ENCODE assay signal across 1 cellular context in the genomic region with DNA sequence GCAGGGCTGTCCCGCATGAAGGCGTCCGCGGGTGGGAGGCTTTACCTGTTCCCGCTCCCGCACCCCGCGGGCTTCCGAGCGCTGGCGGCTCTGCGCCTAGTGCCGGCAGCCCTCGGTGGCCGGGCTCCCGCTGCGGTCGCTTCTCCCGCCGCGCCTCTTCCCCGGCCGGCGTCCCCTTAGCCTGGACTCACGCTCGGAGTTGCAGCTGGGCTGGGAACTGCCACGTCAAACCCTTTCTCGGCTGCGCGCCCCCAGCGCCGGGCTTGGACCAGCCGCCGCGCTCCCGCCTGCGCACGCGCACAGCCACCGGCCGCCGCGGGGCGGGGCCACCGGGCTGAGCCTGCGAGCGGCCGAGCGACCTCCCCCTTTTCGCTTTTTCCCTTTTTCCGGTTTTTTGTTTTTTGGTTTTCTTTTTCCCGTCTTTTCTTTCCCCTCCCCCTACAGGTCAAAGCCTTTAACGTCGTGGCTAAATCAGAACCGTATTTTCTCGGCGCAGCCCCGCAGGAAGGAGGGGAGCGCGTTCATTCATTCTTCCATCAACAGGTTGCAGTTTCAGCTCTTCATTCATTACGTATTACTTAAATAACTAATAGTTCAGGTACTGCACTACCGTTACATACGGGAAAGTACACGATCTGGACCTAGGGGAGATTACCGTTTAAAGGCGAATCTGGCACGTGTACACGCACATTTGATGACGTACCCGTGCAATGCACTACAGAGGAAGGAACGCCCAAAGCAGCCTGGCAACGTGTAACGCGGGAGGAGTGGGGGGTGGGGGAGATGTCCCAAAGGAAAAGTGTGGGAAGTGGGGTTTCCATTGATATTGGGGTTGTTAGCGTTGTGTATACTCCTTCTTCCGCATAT.
TF ChIP-seq lines count a peak whose summit lies in the region.

A gene with protein sequence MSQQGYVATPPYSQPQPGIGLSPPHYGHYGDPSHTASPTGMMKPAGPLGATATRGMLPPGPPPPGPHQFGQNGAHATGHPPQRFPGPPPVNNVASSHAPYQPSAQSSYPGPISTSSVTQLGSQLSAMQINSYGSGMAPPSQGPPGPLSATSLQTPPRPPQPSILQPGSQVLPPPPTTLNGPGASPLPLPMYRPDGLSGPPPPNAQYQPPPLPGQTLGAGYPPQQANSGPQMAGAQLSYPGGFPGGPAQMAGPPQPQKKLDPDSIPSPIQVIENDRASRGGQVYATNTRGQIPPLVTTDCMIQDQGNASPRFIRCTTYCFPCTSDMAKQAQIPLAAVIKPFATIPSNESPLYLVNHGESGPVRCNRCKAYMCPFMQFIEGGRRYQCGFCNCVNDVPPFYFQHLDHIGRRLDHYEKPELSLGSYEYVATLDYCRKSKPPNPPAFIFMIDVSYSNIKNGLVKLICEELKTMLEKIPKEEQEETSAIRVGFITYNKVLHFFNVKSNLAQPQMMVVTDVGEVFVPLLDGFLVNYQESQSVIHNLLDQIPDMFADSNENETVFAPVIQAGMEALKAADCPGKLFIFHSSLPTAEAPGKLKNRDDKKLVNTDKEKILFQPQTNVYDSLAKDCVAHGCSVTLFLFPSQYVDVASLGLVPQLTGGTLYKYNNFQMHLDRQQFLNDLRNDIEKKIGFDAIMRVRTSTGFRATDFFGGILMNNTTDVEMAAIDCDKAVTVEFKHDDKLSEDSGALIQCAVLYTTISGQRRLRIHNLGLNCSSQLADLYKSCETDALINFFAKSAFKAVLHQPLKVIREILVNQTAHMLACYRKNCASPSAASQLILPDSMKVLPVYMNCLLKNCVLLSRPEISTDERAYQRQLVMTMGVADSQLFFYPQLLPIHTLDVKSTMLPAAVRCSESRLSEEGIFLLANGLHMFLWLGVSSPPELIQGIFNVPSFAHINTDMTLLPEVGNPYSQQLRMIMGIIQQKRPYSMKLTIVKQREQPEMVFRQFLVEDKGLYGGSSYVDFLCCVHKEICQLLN (minus strand): TSS at position 231 of the 867 bp plus-strand sequence. CDS start 2,430 bp downstream, outside the sequence.

TF ChIP-seq in K562, 482 proteins besides CTCF, POLR2A, EP300 and RAD21 (continued from another document and continues in another):
- TF ChIP-seq FUS (optimal IDR thresholded peaks at IDR 0.05; ENCODE audit: low read depth, low read length), result peak; percentile 35
- TF ChIP-seq MTA1 (IDR thresholded peaks at IDR 0.05; ENCODE audit: borderline replicate concordance), result peak; percentile 63; the same call in 1 of the 2 replicates
- no peak for TF ChIP-seq RNF2 (IDR thresholded peaks at IDR 0.05)
- no peak for TF ChIP-seq ZNF77 (CRISPR knock-in tag; IDR thresholded peaks at IDR 0.05)
- TF ChIP-seq LEF1 (IDR thresholded peaks at IDR 0.05), result peak; percentile 54; the same call in 1 of the 2 replicates
- TF ChIP-seq ELF4 (CRISPR knock-in tag; IDR thresholded peaks at IDR 0.05), result no peak
- TF ChIP-seq, protein P1, sequence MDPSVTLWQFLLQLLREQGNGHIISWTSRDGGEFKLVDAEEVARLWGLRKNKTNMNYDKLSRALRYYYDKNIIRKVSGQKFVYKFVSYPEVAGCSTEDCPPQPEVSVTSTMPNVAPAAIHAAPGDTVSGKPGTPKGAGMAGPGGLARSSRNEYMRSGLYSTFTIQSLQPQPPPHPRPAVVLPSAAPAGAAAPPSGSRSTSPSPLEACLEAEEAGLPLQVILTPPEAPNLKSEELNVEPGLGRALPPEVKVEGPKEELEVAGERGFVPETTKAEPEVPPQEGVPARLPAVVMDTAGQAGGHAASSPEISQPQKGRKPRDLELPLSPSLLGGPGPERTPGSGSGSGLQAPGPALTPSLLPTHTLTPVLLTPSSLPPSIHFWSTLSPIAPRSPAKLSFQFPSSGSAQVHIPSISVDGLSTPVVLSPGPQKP (CRISPR knock-in tag; IDR thresholded peaks at IDR 0.05), result no peak
- TF ChIP-seq, protein P2, sequence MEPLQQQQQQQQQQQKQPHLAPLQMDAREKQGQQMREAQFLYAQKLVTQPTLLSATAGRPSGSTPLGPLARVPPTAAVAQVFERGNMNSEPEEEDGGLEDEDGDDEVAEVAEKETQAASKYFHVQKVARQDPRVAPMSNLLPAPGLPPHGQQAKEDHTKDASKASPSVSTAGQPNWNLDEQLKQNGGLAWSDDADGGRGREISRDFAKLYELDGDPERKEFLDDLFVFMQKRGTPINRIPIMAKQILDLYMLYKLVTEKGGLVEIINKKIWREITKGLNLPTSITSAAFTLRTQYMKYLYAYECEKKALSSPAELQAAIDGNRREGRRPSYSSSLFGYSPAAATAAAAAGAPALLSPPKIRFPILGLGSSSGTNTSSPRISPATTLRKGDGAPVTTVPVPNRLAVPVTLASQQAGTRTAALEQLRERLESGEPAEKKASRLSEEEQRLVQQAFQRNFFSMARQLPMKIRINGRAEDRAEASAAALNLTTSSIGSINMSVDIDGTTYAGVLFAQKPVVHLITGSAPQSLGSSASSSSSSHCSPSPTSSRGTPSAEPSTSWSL (CRISPR knock-in tag; IDR thresholded peaks at IDR 0.05; ENCODE audit: borderline replicate concordance), result no peak
- no peak for TF ChIP-seq ZNF76 (CRISPR knock-in tag; IDR thresholded peaks at IDR 0.05; ENCODE audit: borderline replicate concordance)
- peak; percentile 27 for TF ChIP-seq HNRNPLL (IDR thresholded peaks at IDR 0.05; ENCODE audit: low read depth, low read length, poor library complexity, severe bottlenecking)
- TF ChIP-seq, protein P3, sequence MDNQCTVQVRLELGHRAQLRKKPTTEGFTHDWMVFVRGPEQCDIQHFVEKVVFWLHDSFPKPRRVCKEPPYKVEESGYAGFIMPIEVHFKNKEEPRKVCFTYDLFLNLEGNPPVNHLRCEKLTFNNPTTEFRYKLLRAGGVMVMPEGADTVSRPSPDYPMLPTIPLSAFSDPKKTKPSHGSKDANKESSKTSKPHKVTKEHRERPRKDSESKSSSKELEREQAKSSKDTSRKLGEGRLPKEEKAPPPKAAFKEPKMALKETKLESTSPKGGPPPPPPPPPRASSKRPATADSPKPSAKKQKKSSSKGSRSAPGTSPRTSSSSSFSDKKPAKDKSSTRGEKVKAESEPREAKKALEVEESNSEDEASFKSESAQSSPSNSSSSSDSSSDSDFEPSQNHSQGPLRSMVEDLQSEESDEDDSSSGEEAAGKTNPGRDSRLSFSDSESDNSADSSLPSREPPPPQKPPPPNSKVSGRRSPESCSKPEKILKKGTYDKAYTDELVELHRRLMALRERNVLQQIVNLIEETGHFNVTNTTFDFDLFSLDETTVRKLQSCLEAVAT (IDR thresholded peaks at IDR 0.05), result no peak
- TF ChIP-seq FOXA1 (IDR thresholded peaks at IDR 0.05; ENCODE audit: borderline replicate concordance), result no peak
- TF ChIP-seq, protein P4, sequence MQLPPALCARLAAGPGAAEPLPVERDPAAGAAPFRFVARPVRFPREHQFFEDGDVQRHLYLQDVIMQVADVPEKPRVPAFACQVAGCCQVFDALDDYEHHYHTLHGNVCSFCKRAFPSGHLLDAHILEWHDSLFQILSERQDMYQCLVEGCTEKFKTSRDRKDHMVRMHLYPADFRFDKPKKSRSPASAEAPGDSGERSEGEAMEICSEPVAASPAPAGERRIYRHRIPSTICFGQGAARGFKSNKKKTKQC (CRISPR knock-in tag; IDR thresholded peaks at IDR 0.05), result peak; percentile 55
- TF ChIP-seq SMAD2 (IDR thresholded peaks at IDR 0.05; ENCODE audit: low read depth, low read length), result no peak
- TF ChIP-seq U2AF2 (optimal IDR thresholded peaks at IDR 0.05; ENCODE audit: low read depth, low read length), result no peak
- no peak for TF ChIP-seq FOSL1 (tag; conservative IDR thresholded peaks at IDR 0.05)
- TF ChIP-seq SMC3 (conservative IDR thresholded peaks at IDR 0.05; ENCODE audit: insufficient read depth, low read depth, low read length), result no peak
- no peak for TF ChIP-seq MEF2D (tag; conservative IDR thresholded peaks at IDR 0.05; ENCODE audit: low read depth)
- TF ChIP-seq ZNF217 (CRISPR knock-in tag; IDR thresholded peaks at IDR 0.05), result no peak
- peak; percentile 66 for TF ChIP-seq HMGN3 (IDR thresholded peaks at IDR 0.05; ENCODE audit: borderline replicate concordance, extremely low read depth, insufficient read length, low read depth, low read length)
- TF ChIP-seq GTF2E2 (tag; IDR thresholded peaks at IDR 0.05), result no peak
- no peak for TF ChIP-seq ZNF384 (IDR thresholded peaks at IDR 0.05; ENCODE audit: low read depth, low read length)
- TF ChIP-seq RBM25 (IDR thresholded peaks at IDR 0.05; ENCODE audit: low read depth, low read length, severe bottlenecking), result peak; percentile 17
- TF ChIP-seq SETDB1 (IDR thresholded peaks at IDR 0.05; ENCODE audit: low read length), result no peak
- no peak for TF ChIP-seq KDM2B (CRISPR knock-in tag; IDR thresholded peaks at IDR 0.05)
- no peak for TF ChIP-seq CEBPG (CRISPR knock-in tag; IDR thresholded peaks at IDR 0.05)
- TF ChIP-seq CEBPG (tag; conservative IDR thresholded peaks at IDR 0.05 in 1 of 2, IDR thresholded peaks at IDR 0.05 in 1 of 2), result no peak
- 0 out of 3 replicates have a peak, but pooled peaks of 1 of the 2 experiments have one; percentile 20 for TF ChIP-seq CBX3 (IDR thresholded peaks at IDR 0.05; ENCODE audit: borderline replicate concordance in 1 of 2, low read length in 2 of 2)
- TF ChIP-seq SMAD3 (CRISPR knock-in tag; conservative IDR thresholded peaks at IDR 0.05), result no peak
- TF ChIP-seq TFAM (CRISPR knock-in tag; conservative IDR thresholded peaks at IDR 0.05), result no peak
- TF ChIP-seq SMARCC2 (IDR thresholded peaks at IDR 0.05; ENCODE audit: low read depth), result no peak
- no peak for TF ChIP-seq NELFE (IDR thresholded peaks at IDR 0.05; ENCODE audit: insufficient read depth, insufficient read length)
- 0 out of 2 replicates have a peak, but pooled peaks have one; percentile 32 for TF ChIP-seq ZNF232 (CRISPR knock-in tag; IDR thresholded peaks at IDR 0.05)
- TF ChIP-seq NCOA6 (IDR thresholded peaks at IDR 0.05), result no peak
- TF ChIP-seq, protein P5, sequence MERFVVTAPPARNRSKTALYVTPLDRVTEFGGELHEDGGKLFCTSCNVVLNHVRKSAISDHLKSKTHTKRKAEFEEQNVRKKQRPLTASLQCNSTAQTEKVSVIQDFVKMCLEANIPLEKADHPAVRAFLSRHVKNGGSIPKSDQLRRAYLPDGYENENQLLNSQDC (CRISPR knock-in tag; IDR thresholded peaks at IDR 0.05), result no peak
- TF ChIP-seq PTBP1 (IDR thresholded peaks at IDR 0.05; ENCODE audit: low read depth, low read length), result no peak
- TF ChIP-seq ZNF780A (CRISPR knock-in tag; IDR thresholded peaks at IDR 0.05), result no peak
- TF ChIP-seq MAZ (CRISPR knock-in tag; conservative IDR thresholded peaks at IDR 0.05 in 1 of 2, IDR thresholded peaks at IDR 0.05 in 1 of 2), result peak; percentile 27 to 35; a peak in 1 of 4 replicates
- TF ChIP-seq, protein P6, sequence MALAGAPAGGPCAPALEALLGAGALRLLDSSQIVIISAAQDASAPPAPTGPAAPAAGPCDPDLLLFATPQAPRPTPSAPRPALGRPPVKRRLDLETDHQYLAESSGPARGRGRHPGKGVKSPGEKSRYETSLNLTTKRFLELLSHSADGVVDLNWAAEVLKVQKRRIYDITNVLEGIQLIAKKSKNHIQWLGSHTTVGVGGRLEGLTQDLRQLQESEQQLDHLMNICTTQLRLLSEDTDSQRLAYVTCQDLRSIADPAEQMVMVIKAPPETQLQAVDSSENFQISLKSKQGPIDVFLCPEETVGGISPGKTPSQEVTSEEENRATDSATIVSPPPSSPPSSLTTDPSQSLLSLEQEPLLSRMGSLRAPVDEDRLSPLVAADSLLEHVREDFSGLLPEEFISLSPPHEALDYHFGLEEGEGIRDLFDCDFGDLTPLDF (CRISPR knock-in tag; IDR thresholded peaks at IDR 0.05), result no peak
- TF ChIP-seq CSDE1 (IDR thresholded peaks at IDR 0.05), result no peak
- TF ChIP-seq SRSF1 (IDR thresholded peaks at IDR 0.05; ENCODE audit: low read depth, low read length), result no peak
- TF ChIP-seq TAF9B (IDR thresholded peaks at IDR 0.05; ENCODE audit: partially characterized antibody), result peak; percentile 39
- TF ChIP-seq, protein P7, sequence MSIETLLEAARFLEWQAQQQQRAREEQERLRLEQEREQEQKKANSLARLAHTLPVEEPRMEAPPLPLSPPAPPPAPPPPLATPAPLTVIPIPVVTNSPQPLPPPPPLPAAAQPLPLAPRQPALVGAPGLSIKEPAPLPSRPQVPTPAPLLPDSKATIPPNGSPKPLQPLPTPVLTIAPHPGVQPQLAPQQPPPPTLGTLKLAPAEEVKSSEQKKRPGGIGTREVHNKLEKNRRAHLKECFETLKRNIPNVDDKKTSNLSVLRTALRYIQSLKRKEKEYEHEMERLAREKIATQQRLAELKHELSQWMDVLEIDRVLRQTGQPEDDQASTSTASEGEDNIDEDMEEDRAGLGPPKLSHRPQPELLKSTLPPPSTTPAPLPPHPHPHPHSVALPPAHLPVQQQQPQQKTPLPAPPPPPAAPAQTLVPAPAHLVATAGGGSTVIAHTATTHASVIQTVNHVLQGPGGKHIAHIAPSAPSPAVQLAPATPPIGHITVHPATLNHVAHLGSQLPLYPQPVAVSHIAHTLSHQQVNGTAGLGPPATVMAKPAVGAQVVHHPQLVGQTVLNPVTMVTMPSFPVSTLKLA (conservative IDR thresholded peaks at IDR 0.05), result peak; percentile 85 to 92
- no peak for TF ChIP-seq CAMTA2 (CRISPR knock-in tag; conservative IDR thresholded peaks at IDR 0.05)
- no peak for TF ChIP-seq LCOR (CRISPR knock-in tag; IDR thresholded peaks at IDR 0.05)
- TF ChIP-seq, protein P8, sequence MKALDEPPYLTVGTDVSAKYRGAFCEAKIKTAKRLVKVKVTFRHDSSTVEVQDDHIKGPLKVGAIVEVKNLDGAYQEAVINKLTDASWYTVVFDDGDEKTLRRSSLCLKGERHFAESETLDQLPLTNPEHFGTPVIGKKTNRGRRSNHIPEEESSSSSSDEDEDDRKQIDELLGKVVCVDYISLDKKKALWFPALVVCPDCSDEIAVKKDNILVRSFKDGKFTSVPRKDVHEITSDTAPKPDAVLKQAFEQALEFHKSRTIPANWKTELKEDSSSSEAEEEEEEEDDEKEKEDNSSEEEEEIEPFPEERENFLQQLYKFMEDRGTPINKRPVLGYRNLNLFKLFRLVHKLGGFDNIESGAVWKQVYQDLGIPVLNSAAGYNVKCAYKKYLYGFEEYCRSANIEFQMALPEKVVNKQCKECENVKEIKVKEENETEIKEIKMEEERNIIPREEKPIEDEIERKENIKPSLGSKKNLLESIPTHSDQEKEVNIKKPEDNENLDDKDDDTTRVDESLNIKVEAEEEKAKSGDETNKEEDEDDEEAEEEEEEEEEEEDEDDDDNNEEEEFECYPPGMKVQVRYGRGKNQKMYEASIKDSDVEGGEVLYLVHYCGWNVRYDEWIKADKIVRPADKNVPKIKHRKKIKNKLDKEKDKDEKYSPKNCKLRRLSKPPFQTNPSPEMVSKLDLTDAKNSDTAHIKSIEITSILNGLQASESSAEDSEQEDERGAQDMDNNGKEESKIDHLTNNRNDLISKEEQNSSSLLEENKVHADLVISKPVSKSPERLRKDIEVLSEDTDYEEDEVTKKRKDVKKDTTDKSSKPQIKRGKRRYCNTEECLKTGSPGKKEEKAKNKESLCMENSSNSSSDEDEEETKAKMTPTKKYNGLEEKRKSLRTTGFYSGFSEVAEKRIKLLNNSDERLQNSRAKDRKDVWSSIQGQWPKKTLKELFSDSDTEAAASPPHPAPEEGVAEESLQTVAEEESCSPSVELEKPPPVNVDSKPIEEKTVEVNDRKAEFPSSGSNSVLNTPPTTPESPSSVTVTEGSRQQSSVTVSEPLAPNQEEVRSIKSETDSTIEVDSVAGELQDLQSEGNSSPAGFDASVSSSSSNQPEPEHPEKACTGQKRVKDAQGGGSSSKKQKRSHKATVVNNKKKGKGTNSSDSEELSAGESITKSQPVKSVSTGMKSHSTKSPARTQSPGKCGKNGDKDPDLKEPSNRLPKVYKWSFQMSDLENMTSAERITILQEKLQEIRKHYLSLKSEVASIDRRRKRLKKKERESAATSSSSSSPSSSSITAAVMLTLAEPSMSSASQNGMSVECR (CRISPR knock-in tag; IDR thresholded peaks at IDR 0.05), result peak; percentile 79
- no peak for TF ChIP-seq HDAC8 (tag; IDR thresholded peaks at IDR 0.05)
- 0 out of 2 replicates have a peak, but pooled peaks have one; percentile 26 for TF ChIP-seq BRD4 (IDR thresholded peaks at IDR 0.05)
- TF ChIP-seq ZNF24 (IDR thresholded peaks at IDR 0.05), result peak; percentile 58
- peak; percentile 77 for TF ChIP-seq CCNT2 (IDR thresholded peaks at IDR 0.05; ENCODE audit: borderline replicate concordance, extremely low read depth, insufficient read length, low read depth, low read length)
